20 cellular contexts compared by ENCODE assay signal in genomic region chr12:3123729-3124128, GRCh38. TPM values are rescaled to one million over a fixed set of nuclear protein-coding genes. Genes with fewer than 3 reads are reported as not detected.
A peak's percentile ranks its signal among the peaks of the same experiment; 100 is the strongest.
DNase-seq lines count a peak whose midpoint lies in the region; ATAC-seq and TF ChIP-seq lines count a peak whose summit lies in the region.
"Had no signal": no experiment of that assay in that cellular context is flagged by ENCODE, and none has a peak within 500 bp of the region (broad histone marks: within the 10 kb centered on the region; RNA-seq: fewer than 3 reads in every experiment).

No MANE protein-coding gene starts in this region.

- intact Hi-C loops in left ventricle myocardium inferior (cut with micrococcal nuclease), result no loop called here
- intact Hi-C loops in Right ventricle myocardium inferior (cut with DNase I), result no loop called here

- WGBS in upper lobe of left lung, 2 donors, result 62 to 73% methylated on average over 4 of the region's 4 CpGs

- TF ChIP-seq POLR2A in upper lobe of left lung (IDR thresholded peaks at IDR 0.05), result no peak

- no peak for TF ChIP-seq EP300 in upper lobe of left lung (IDR thresholded peaks at IDR 0.05)

- H3K27me3 ChIP-seq in left ventricle myocardium inferior (ENCODE audit: low read depth) (no peaks in the 10 kb centered on the region), upper lobe of left lung (no peaks in the 10 kb centered on the region)
- H3K27me3 ChIP-seq: tibial nerve had no signal

- peak overlapping the region; percentile 86 for H3K27ac ChIP-seq in left ventricle myocardium inferior (replicated peaks)
- peak overlapping the region in 3 of 4 donors; percentile 31 to 82 (median 54) for H3K27ac ChIP-seq in upper lobe of left lung
- H3K27ac ChIP-seq: parathyroid adenoma, WERI-Rb-1 had no signal

- H3K36me3 ChIP-seq in left ventricle myocardium inferior, result peaks cover 3% of the 10 kb centered on the region
- H3K36me3 ChIP-seq in upper lobe of left lung, result no peaks in the 10 kb centered on the region
- H3K36me3 ChIP-seq: esophagus squamous epithelium, WERI-Rb-1 had no signal

- DNase-seq in left ventricle myocardium inferior, result no peak
- no peak for DNase-seq in Right ventricle myocardium inferior (ENCODE audit: missing footprints)
- DNase-seq in fibroblast of peridontal ligament (ENCODE audit: extremely low read depth), result peak; percentile 27
- no peak for DNase-seq in upper lobe of left lung
- no peak for DNase-seq in stimulated activated CD4-positive, alpha-beta T cell treated with anti-CD3 and anti-CD28 coated beads, Interleukin-2, amount 100 ng/mL, for 48 hours
- DNase-seq: activated CD4-positive, alpha-beta memory T cell treated with anti-CD3 and anti-CD28 coated beads for 36 hours; activated naive CD8-positive, alpha-beta T cell treated with anti-CD3 and anti-CD28 coated beads for 36 hours; activated T-cell treated with anti-CD3 and anti-CD28 coated beads, Interleukin-2, amount 50 U/mL, for 4 hours; DMS 273 treated with DMSO at 0.1 percent for 48 hours; esophagus squamous epithelium; naive B cell; NCI-H187; T-helper 1 cell; WERI-Rb-1 had no signal

- peaks cover 13% of the 10 kb centered on the region for H3K9me3 ChIP-seq in left ventricle myocardium inferior (replicated peaks)
- no peaks in the 10 kb centered on the region for H3K9me3 ChIP-seq in upper lobe of left lung

- H3K4me1 ChIP-seq in left ventricle myocardium inferior (peaks cover 57% of the 10 kb centered on the region), upper lobe of left lung (peaks cover 29 to 42% (median 34%) of the 10 kb centered on the region in 4 donors)

- no peak for ATAC-seq in Right ventricle myocardium inferior
- peak; percentile 12; the same call in 2 of the 3 replicates for ATAC-seq in SK-N-SH treated with all-trans-retinoic acid at 6 μM for 48 hours
- ATAC-seq in upper lobe of left lung (ENCODE audit: low FRiP score in 2 of 2), result no peak
- ATAC-seq in HG03565 (IDR thresholded peaks at IDR 0.05; ENCODE audit: unreplicated experiment), result no peak
- no peak for ATAC-seq in GM21529 (IDR thresholded peaks at IDR 0.05; ENCODE audit: unreplicated experiment)
- ATAC-seq: activated T-cell treated with anti-CD3 and anti-CD28 coated beads, Interleukin-2, amount 50 U/mL, for 4 hours; stimulated activated effector memory CD8-positive, alpha-beta T cell treated with anti-CD3 and anti-CD28 coated beads, Interleukin-12 subunit alpha, Interleukin-12 subunit beta, amount 100 ng/mL, for 72 hours had no signal

- TF ChIP-seq CTCF in left ventricle myocardium inferior (IDR thresholded peaks at IDR 0.05; ENCODE audit: borderline replicate concordance) (no peak), upper lobe of left lung (IDR thresholded peaks at IDR 0.05) (no peak)

- H3K4me3 ChIP-seq in left ventricle myocardium inferior (no peak overlapping the region), upper lobe of left lung (no peak overlapping the region)
- H3K4me3 ChIP-seq: esophagus squamous epithelium, tibial nerve had no signal

TF ChIP-seq in SK-N-SH treated with all-trans-retinoic acid at 6 μM for 48 hours, 23 proteins besides CTCF, POLR2A, EP300 and RAD21:
- TF ChIP-seq POU6F1 (CRISPR knock-in tag; IDR thresholded peaks at IDR 0.05; ENCODE audit: borderline replicate concordance, low read depth) (no peak), ZNF565 (CRISPR knock-in tag; conservative IDR thresholded peaks at IDR 0.05; ENCODE audit: low read depth) (no peak), PPARA (CRISPR knock-in tag; IDR thresholded peaks at IDR 0.05; ENCODE audit: borderline replicate concordance) (no peak), CSRNP3 (CRISPR knock-in tag; IDR thresholded peaks at IDR 0.05) (no peak)

RNA-seq across cellular contexts. Expression of gene TSPAN9, which starts 46.5 kb away (rescaled TPM):
- total RNA-seq in left ventricle myocardium inferior, result 305 TPM
- 193 TPM for total RNA-seq in Right ventricle myocardium inferior
- total RNA-seq in upper lobe of left lung, result 10 to 100 TPM; 25.2 to 62.9 (median 44.2) TPM
